In genomic region chrX:105645667-105646354, GRCh38 we compare ENCODE assay signal across 32 cellular contexts.
DNase-seq lines count a peak whose midpoint lies in the region; ATAC-seq and TF ChIP-seq lines count a peak whose summit lies in the region.
"Had no signal": no experiment of that assay in that cellular context is flagged by ENCODE, and none has a peak within 500 bp of the region (broad histone marks: within the 10 kb centered on the region; RNA-seq: fewer than 3 reads in every experiment).

No MANE protein-coding gene starts in this region.

- no peak for TF ChIP-seq CTCF in MCF 10A (IDR thresholded peaks at IDR 0.05; ENCODE audit: unreplicated experiment)
- no peak for TF ChIP-seq CTCF in breast epithelium (IDR thresholded peaks at IDR 0.05)
- no peak for TF ChIP-seq CTCF in cardiac fibroblast (IDR thresholded peaks at IDR 0.05; ENCODE audit: low read depth, low read length)
- TF ChIP-seq CTCF in nephron (IDR thresholded peaks at IDR 0.05; ENCODE audit: unreplicated experiment in 3 of 3): no peak

- intact Hi-C loops in MCF 10A (cut with micrococcal nuclease) (no loop called here), breast epithelium (cut with DNase I; ENCODE audit: low total_unique reads) (no loop called here), sciatic nerve (cut with DNase I) (no loop called here)

- H3K4me3 Mint-ChIP-seq in MCF 10A (ENCODE audit: unreplicated experiment): peak overlapping the region; percentile 17
- H3K4me3 Mint-ChIP-seq in nephron: no peak overlapping the region
- H3K4me3 Mint-ChIP-seq in stimulated activated naive CD8-positive, alpha-beta T cell treated with anti-CD3 and anti-CD28 coated beads, Interleukin-15, amount 100 ng/mL, for 72 hours: no peak overlapping the region
- no peak overlapping the region for H3K4me3 Mint-ChIP-seq in natural killer cell treated with Interleukin-12 subunit alpha and Interleukin-12 subunit beta and Interleukin-15 and Interleukin-18, amount 100 ng/mL, for 72 hours
- H3K4me3 Mint-ChIP-seq: activated T-helper 1 cell treated with anti-CD3 and anti-CD28 coated beads, Interleukin-12 subunit alpha, Interleukin-12 subunit beta, Interleukin-2, Interleukin-4 antibody, amounts not matched to agents 30 ng/mL and 10 ng/mL and 1 ng/mL, durations not matched to agents 14 hours and 24 hours and 36 hours; CD4-positive, alpha-beta T cell; GM23338; HFFc6; neural crest cell had no signal

- H3K27ac Mint-ChIP-seq in MCF 10A (ENCODE audit: low read depth, unreplicated experiment): no peak overlapping the region
- peak overlapping the region; percentile 41 to 86 (median 51) for H3K27ac Mint-ChIP-seq in nephron
- no peak overlapping the region for H3K27ac Mint-ChIP-seq in stimulated activated naive CD8-positive, alpha-beta T cell treated with anti-CD3 and anti-CD28 coated beads, Interleukin-15, amount 100 ng/mL, for 72 hours
- H3K27ac Mint-ChIP-seq in natural killer cell treated with Interleukin-12 subunit alpha and Interleukin-12 subunit beta and Interleukin-15 and Interleukin-18, amount 100 ng/mL, for 72 hours: no peak overlapping the region
- H3K27ac Mint-ChIP-seq: activated T-helper 1 cell treated with anti-CD3 and anti-CD28 coated beads, Interleukin-12 subunit alpha, Interleukin-12 subunit beta, Interleukin-2, Interleukin-4 antibody, amounts not matched to agents 30 ng/mL and 10 ng/mL and 1 ng/mL, durations not matched to agents 14 hours and 24 hours and 36 hours; CD4-positive, alpha-beta T cell; GM23338; HFFc6 had no signal

- H3K27me3 ChIP-seq in breast epithelium: peaks cover 0 to 36% of the 10 kb centered on the region in 2 donors
- H3K27me3 ChIP-seq: ascending aorta, Peyer's patch, right lobe of liver, testis had no signal

- H3K27ac ChIP-seq in breast epithelium: no peak overlapping the region
- H3K27ac ChIP-seq: ascending aorta, Peyer's patch, right lobe of liver, testis had no signal

- DNase-seq in MCF 10A (ENCODE audit: unreplicated experiment) (peak; percentile 56), breast epithelium (ENCODE audit: low spot score in 2 of 2) (no peak), cardiac fibroblast (ENCODE audit: low read depth in 2 of 2) (peak; percentile 8 to 23), sciatic nerve (ENCODE audit: low spot score) (no peak)
- no peak for DNase-seq in stimulated activated naive CD8-positive, alpha-beta T cell treated with anti-CD3 and anti-CD28 coated beads, Interleukin-15, amount 100 ng/mL, for 72 hours
- DNase-seq in natural killer cell treated with Interleukin-12 subunit alpha and Interleukin-12 subunit beta and Interleukin-15 and Interleukin-18, amount 100 ng/mL, for 72 hours (ENCODE audit: low spot score): no peak
- DNase-seq: activated CD4-positive, alpha-beta T cell treated with anti-CD3 and anti-CD28 coated beads, Interleukin-2, amount 50 U/mL, for 48 hours; activated CD8-positive, alpha-beta memory T cell treated with anti-CD3 and anti-CD28 coated beads, Interleukin-2, amount 50 U/mL, for 4 hours; activated naive CD4-positive, alpha-beta T cell treated with anti-CD3 and anti-CD28 coated beads, Interleukin-2, amount 50 U/mL, for 16 hours; AML-193; CD4-positive, alpha-beta T cell; EL; head of caudate nucleus; HFFc6; mucosa of descending colon; NCI-H1092; NCI-H187; NCI-H2227 treated with DMSO at 0.1 percent for 48 hours; NCI-H526 treated with DMSO at 0.1 percent for 48 hours; Peyer's patch; posterior cingulate gyrus; right lobe of liver; stimulated activated naive CD4-positive, alpha-beta T cell; T-helper 1 cell; testis had no signal

- TF ChIP-seq POLR2A in breast epithelium (IDR thresholded peaks at IDR 0.05): no peak

- no peak overlapping the region for H3K4me3 ChIP-seq in breast epithelium
- no peak overlapping the region for H3K4me3 ChIP-seq in cardiac fibroblast (replicated peaks in 1 of 2; ENCODE audit: low read depth in 2 of 2, low read length in 2 of 2)
- H3K4me3 ChIP-seq: ascending aorta, GM23338, lung, mucosa of descending colon, Peyer's patch, right lobe of liver, testis had no signal

- peaks cover 6% of the 10 kb centered on the region for H3K36me3 Mint-ChIP-seq in MCF 10A (ENCODE audit: insufficient read depth, unreplicated experiment)
- H3K36me3 Mint-ChIP-seq in nephron (ENCODE audit: low read depth): no peaks in the 10 kb centered on the region
- H3K36me3 Mint-ChIP-seq in natural killer cell treated with Interleukin-12 subunit alpha and Interleukin-12 subunit beta and Interleukin-15 and Interleukin-18, amount 100 ng/mL, for 72 hours: peaks cover 5% of the 10 kb centered on the region

- POLR2A ChIA-PET in MCF 10A (lab: Yijun Ruan, JAX): interaction anchor here (0.6 to 1.2 kb wide), 3 partner anchors 10 to 192 kb away, joined by 3 read pairs; no protein-coding TSS in a partner anchor

- H3K9me3 Mint-ChIP-seq in MCF 10A (ENCODE audit: unreplicated experiment): no peaks in the 10 kb centered on the region
- H3K9me3 Mint-ChIP-seq in nephron: peaks cover 2% of the 10 kb centered on the region
- no peaks in the 10 kb centered on the region for H3K9me3 Mint-ChIP-seq in stimulated activated naive CD8-positive, alpha-beta T cell treated with anti-CD3 and anti-CD28 coated beads, Interleukin-15, amount 100 ng/mL, for 72 hours
- H3K9me3 Mint-ChIP-seq in natural killer cell treated with Interleukin-12 subunit alpha and Interleukin-12 subunit beta and Interleukin-15 and Interleukin-18, amount 100 ng/mL, for 72 hours: peaks cover 13% of the 10 kb centered on the region
- H3K9me3 Mint-ChIP-seq: activated T-helper 1 cell treated with anti-CD3 and anti-CD28 coated beads, Interleukin-12 subunit alpha, Interleukin-12 subunit beta, Interleukin-2, Interleukin-4 antibody, amounts not matched to agents 30 ng/mL and 10 ng/mL and 1 ng/mL, durations not matched to agents 14 hours and 24 hours and 36 hours; CD4-positive, alpha-beta T cell; GM23338 had no signal

- H3K4me1 Mint-ChIP-seq in MCF 10A (ENCODE audit: insufficient read depth, unreplicated experiment) (peaks cover 5% of the 10 kb centered on the region), nephron (peaks cover 39% of the 10 kb centered on the region)
- H3K4me1 Mint-ChIP-seq in stimulated activated naive CD8-positive, alpha-beta T cell treated with anti-CD3 and anti-CD28 coated beads, Interleukin-15, amount 100 ng/mL, for 72 hours: no peaks in the 10 kb centered on the region
- H3K4me1 Mint-ChIP-seq in natural killer cell treated with Interleukin-12 subunit alpha and Interleukin-12 subunit beta and Interleukin-15 and Interleukin-18, amount 100 ng/mL, for 72 hours (ENCODE audit: low read depth in 2 of 2): no peaks in the 10 kb centered on the region

- H3K4me1 ChIP-seq in breast epithelium: no peaks in the 10 kb centered on the region
- H3K4me1 ChIP-seq: ascending aorta, Peyer's patch, right lobe of liver, testis had no signal

- H3K27me3 Mint-ChIP-seq in MCF 10A (ENCODE audit: insufficient read depth, unreplicated experiment) (peaks cover 80% of the 10 kb centered on the region), nephron (ENCODE audit: low read depth) (no peaks in the 10 kb centered on the region)
- H3K27me3 Mint-ChIP-seq in stimulated activated naive CD8-positive, alpha-beta T cell treated with anti-CD3 and anti-CD28 coated beads, Interleukin-15, amount 100 ng/mL, for 72 hours: no peaks in the 10 kb centered on the region
- peaks cover 0 to 2% of the 10 kb centered on the region in 2 donors for H3K27me3 Mint-ChIP-seq in natural killer cell treated with Interleukin-12 subunit alpha and Interleukin-12 subunit beta and Interleukin-15 and Interleukin-18, amount 100 ng/mL, for 72 hours
- H3K27me3 Mint-ChIP-seq: CD4-positive, alpha-beta T cell had no signal

- BruUV-seq in MCF 10A (replicated peaks; lab: Mats Ljungman, UMichigan): no TSS peak

- H3K36me3 ChIP-seq in breast epithelium: no peaks in the 10 kb centered on the region
- H3K36me3 ChIP-seq: ascending aorta, Peyer's patch, right lobe of liver had no signal

- CTCF ChIA-PET in MCF 10A (lab: Yijun Ruan, JAX): interaction anchor here (0.6 to 1.1 kb wide), 2 partner anchors 92 to 270 kb away, joined by 3 read pairs; no protein-coding TSS in a partner anchor

- H3K9me3 ChIP-seq in breast epithelium: no peaks in the 10 kb centered on the region
- H3K9me3 ChIP-seq: ascending aorta, mucosa of descending colon, Peyer's patch, right lobe of liver, testis had no signal

- ATAC-seq in stimulated activated naive CD8-positive, alpha-beta T cell treated with anti-CD3 and anti-CD28 coated beads, Interleukin-15, amount 100 ng/mL, for 72 hours: no peak
- ATAC-seq in GM18502 (IDR thresholded peaks at IDR 0.05; ENCODE audit: poor library complexity, unreplicated experiment) (no peak), sciatic nerve (no peak)
- no peak for ATAC-seq in natural killer cell treated with Interleukin-12 subunit alpha and Interleukin-12 subunit beta and Interleukin-15 and Interleukin-18, amount 100 ng/mL, for 72 hours
- ATAC-seq: GM23338, mucosa of descending colon, right lobe of liver had no signal

Comparison
In these comparisons a context has a peak if more than half of its experiments do, and no peak if none do; other contexts are left out.
1. DNase-seq: peak in MCF 10A (single experiment) and cardiac fibroblast (2 of 2); none in breast epithelium (0 of 2), stimulated activated naive CD8-positive, alpha-beta T cell treated with anti-CD3 and anti-CD28 coated beads, Interleukin-15, amount 100 ng/mL, for 72 hours (0 of 2), natural killer cell treated with Interleukin-12 subunit alpha and Interleukin-12 subunit beta and Interleukin-15 and Interleukin-18, amount 100 ng/mL, for 72 hours (single experiment) and sciatic nerve (single experiment).
2. H3K27ac Mint-ChIP-seq: peak in nephron (3 of 3); none in MCF 10A (single experiment), stimulated activated naive CD8-positive, alpha-beta T cell treated with anti-CD3 and anti-CD28 coated beads, Interleukin-15, amount 100 ng/mL, for 72 hours (0 of 2) and natural killer cell treated with Interleukin-12 subunit alpha and Interleukin-12 subunit beta and Interleukin-15 and Interleukin-18, amount 100 ng/mL, for 72 hours (0 of 2).